10 cellular contexts compared by ENCODE assay signal in the genomic region with DNA sequence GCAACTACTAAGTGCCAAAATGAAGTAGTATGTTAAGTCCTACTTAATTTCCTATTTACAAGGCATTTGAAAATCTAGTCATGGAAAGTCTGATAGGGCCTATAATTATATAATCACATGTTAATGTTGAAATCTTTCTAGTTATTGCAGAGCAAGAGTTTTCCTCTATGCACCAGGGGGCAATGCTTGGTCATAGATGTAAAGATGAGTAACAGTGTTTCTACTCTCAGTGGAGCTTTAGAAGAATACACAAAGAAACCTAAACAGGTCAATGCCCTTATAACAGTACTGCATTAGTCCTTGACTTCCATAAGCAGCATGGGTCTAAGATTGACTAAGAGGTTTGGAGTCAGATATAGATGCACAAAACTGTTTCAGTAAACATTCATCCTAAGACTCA.
DNase-seq lines count a peak whose midpoint lies in the region; ATAC-seq and TF ChIP-seq lines count a peak whose summit lies in the region.
"Had no signal": no experiment of that assay in that cellular context is flagged by ENCODE, and none has a peak within 500 bp of the region (broad histone marks: within the 10 kb centered on the region; RNA-seq: fewer than 3 reads in every experiment).

No MANE protein-coding gene starts in this region.

- H3K27ac ChIP-seq in GM23248, result no peak overlapping the region
- H3K27ac ChIP-seq: skin epidermis had no signal

- no peaks in the 10 kb centered on the region for H4K20me1 ChIP-seq in GM23248 (ENCODE audit: insufficient read depth)

- no peaks in the 10 kb centered on the region for H3K79me2 ChIP-seq in GM23248 (ENCODE audit: insufficient read depth)

- no peaks in the 10 kb centered on the region for H3K36me3 ChIP-seq in GM23248 (ENCODE audit: low read depth)

- H2AFZ ChIP-seq in GM23248, result no peak overlapping the region

- no peaks in the 10 kb centered on the region for H3F3A ChIP-seq in GM23248 (ENCODE audit: insufficient read depth)

- DNase-seq in AG08395 (ENCODE audit: low spot score) (peak; percentile 75), GM23248 (peak; percentile 82), iris pigment epithelial cell (ENCODE audit: low read depth) (peak; percentile 83), GF-D8 (lab: John Stamatoyannopoulos, UW) (no peak)
- DNase-seq: activated CD4-positive, alpha-beta T cell treated with anti-CD3 and anti-CD28 coated beads for 48 hours had no signal

- no peaks in the 10 kb centered on the region for H3K9me2 ChIP-seq in GM23248 (ENCODE audit: insufficient read depth)

- no peaks in the 10 kb centered on the region for H3K9me3 ChIP-seq in GM23248 (ENCODE audit: low read depth)

- ATAC-seq in SK-N-SH treated with all-trans-retinoic acid at 6 μM for 48 hours, result peak; percentile 96
- ATAC-seq in HG03175 (IDR thresholded peaks at IDR 0.05; ENCODE audit: unreplicated experiment), result no peak
- ATAC-seq in GM18873 (IDR thresholded peaks at IDR 0.05; ENCODE audit: low FRiP score, unreplicated experiment), result no peak
- no peak for ATAC-seq in HG02642 (IDR thresholded peaks at IDR 0.05; ENCODE audit: poor library complexity, unreplicated experiment)

- no peak overlapping the region for H3K9ac ChIP-seq in GM23248

- in situ Hi-C loops in GM23248 (cut with MboI), result no loop called here

- H3K27me3 ChIP-seq in GM23248 (replicated peaks; ENCODE audit: insufficient read depth), result no peaks in the 10 kb centered on the region

- no peak overlapping the region for H3K4me3 ChIP-seq in GM23248
- H3K4me3 ChIP-seq: skin epidermis had no signal

- H3K4me2 ChIP-seq in GM23248 (ENCODE audit: unreplicated experiment), result no peak overlapping the region

- no peaks in the 10 kb centered on the region for H3K4me1 ChIP-seq in GM23248 (ENCODE audit: insufficient read depth)

TF ChIP-seq in SK-N-SH treated with all-trans-retinoic acid at 6 μM for 48 hours, 23 proteins besides CTCF, POLR2A, EP300 and RAD21:
- TF ChIP-seq GLIS3 (CRISPR knock-in tag; IDR thresholded peaks at IDR 0.05), result no peak
